Comparison of ENCODE assay signal across 8 cellular contexts in genomic region chr22:21952586-21953571, GRCh38. TPM values are rescaled to one million over a fixed set of nuclear protein-coding genes. Genes with fewer than 3 reads are reported as not detected.
DNase-seq lines count a peak whose midpoint lies in the region; ATAC-seq and TF ChIP-seq lines count a peak whose summit lies in the region.

PPM1F (minus strand) TSS chr22:21952848; CDS start chr22:21946048, 6,800 bp downstream.

- 0 out of 2 replicates have a peak, but pooled peaks cover 2% of the 10 kb centered on the region for H4K20me1 ChIP-seq in OCI-LY3 (ENCODE audit: insufficient read depth, low read length)

- H3K4me3 ChIP-seq in AG09309 (ENCODE audit: control insufficient read depth, low read depth, low read length) (peak within 1 kb of the TSS; percentile 86), OCI-LY3 (ENCODE audit: low read length) (peak within 1 kb of the TSS; percentile 96), mononuclear cell (ENCODE audit: low read length) (peak within 1 kb of the TSS; percentile 61)

- H3K36me3 ChIP-seq in OCI-LY3 (replicated peaks; ENCODE audit: low read depth, low read length): no peaks in the 10 kb centered on the region

- TF ChIP-seq CTCF in AG09309 (IDR thresholded peaks at IDR 0.05; ENCODE audit: control insufficient read depth, insufficient read depth, low read depth, low read length, missing control alignments) (peak; percentile 73), OCI-LY3 (IDR thresholded peaks at IDR 0.05; ENCODE audit: low read depth, low read length) (peak; percentile 84)

- H3K79me2 ChIP-seq in OCI-LY3 (ENCODE audit: low read length): peaks cover 6% of the 10 kb centered on the region; the same call in 1 of the 2 replicates

- no peak within 1 kb of the TSS for H3K27ac ChIP-seq in OCI-LY3 (ENCODE audit: low read length)

- H3K9me3 ChIP-seq in OCI-LY3 (ENCODE audit: insufficient read depth, low read length) (no peaks in the 10 kb centered on the region), mononuclear cell (ENCODE audit: low read depth, low read length) (no peaks in the 10 kb centered on the region)

- no peaks in the 10 kb centered on the region for H3K27me3 ChIP-seq in OCI-LY3 (ENCODE audit: low read depth, low read length)
- no peaks in the 10 kb centered on the region for H3K27me3 ChIP-seq in mononuclear cell (ENCODE audit: insufficient read depth, low read length)

- peak within 1 kb of the TSS; percentile 86 for H3K4me2 ChIP-seq in OCI-LY3 (ENCODE audit: low read length)

- H2AFZ ChIP-seq in OCI-LY3 (ENCODE audit: low read depth, low read length): peak within 1 kb of the TSS; percentile 78; the same call in 1 of the 2 replicates

- DNase-seq in AG09309 (ENCODE audit: low read depth) (no peak), HK-2 (ENCODE audit: unreplicated experiment) (peak; percentile 85), activated T-cell treated with anti-CD3 and anti-CD28 coated beads for 1 hour (ENCODE audit: low read depth) (peak; percentile 90), epidermal melanocyte (ENCODE audit: insufficient read length, low spot score) (peak; percentile 88)
- peak; percentile 83 to 86 for DNase-seq in stimulated activated CD8-positive, alpha-beta memory T cell treated with anti-CD3 and anti-CD28 coated beads, Interleukin-2, amount 100 ng/mL, for 1 hour (ENCODE audit: low read depth in 2 of 2)

- H3K4me1 ChIP-seq in OCI-LY3 (ENCODE audit: low read length) (peaks cover 5% of the 10 kb centered on the region; the same call in 1 of the 2 replicates), mononuclear cell (ENCODE audit: insufficient read depth, low read length) (peaks cover 38% of the 10 kb centered on the region)

- ATAC-seq in GM18909 (IDR thresholded peaks at IDR 0.05; ENCODE audit: poor library complexity, unreplicated experiment): peak; percentile 72

- peak within 1 kb of the TSS; percentile 87 for H3K9ac ChIP-seq in OCI-LY3 (ENCODE audit: low read length)

RNA-seq across cellular contexts. Expression of gene PPM1F, which starts in this region (rescaled TPM):
- 23.5 TPM for total RNA-seq in mononuclear cell
